In the genomic region with DNA sequence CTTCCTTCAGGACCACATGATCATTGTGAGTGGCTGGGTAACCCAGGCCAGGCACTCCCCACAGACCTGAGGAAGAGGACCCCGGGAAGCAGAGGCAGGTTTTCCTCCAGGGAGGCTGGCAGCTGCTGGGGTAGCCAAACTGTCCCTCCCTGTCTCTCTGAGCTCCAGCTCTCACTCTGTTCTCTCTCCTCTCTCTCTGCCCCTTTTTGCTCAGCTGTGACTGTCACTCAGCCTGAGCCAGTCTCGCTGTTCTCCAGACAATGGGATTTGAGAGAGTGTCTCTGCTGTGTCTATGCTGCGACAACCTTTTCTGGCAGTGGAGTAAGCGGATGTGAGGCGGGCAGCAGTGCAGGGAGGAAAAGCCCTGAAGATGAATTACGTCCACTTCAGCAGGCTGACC, we compare ENCODE assay signal across 33 cellular contexts.
DNase-seq lines count a peak whose midpoint lies in the region; ATAC-seq and FAIRE-seq lines count a peak whose summit lies in the region.
"Had no signal": no experiment of that assay in that cellular context is flagged by ENCODE, and none has a peak within 500 bp of the region (broad histone marks: within the 10 kb centered on the region; RNA-seq: fewer than 3 reads in every experiment).

No MANE protein-coding gene starts in this region.

- H3K4me3 ChIP-seq in trophoblast cell (ENCODE audit: low read depth, low read length) = no peak overlapping the region
- H3K4me3 ChIP-seq: A549, HAP-1, left ventricle myocardium inferior, SK-N-MC, skin epidermis, vagina had no signal

- no peak overlapping the region for H3K23ac ChIP-seq in trophoblast cell (ENCODE audit: low read length)

- H3K18ac ChIP-seq in trophoblast cell (ENCODE audit: low read length) = no peak overlapping the region

- no peaks in the 10 kb centered on the region for H3K27me3 ChIP-seq in trophoblast cell (ENCODE audit: insufficient read depth, low read length)
- H3K27me3 ChIP-seq: vagina had no signal

- H3K4me2 ChIP-seq in trophoblast cell (ENCODE audit: low read length) = no peak overlapping the region
- H3K4me2 ChIP-seq: A549 had no signal

- no peak overlapping the region for H3K27ac ChIP-seq in trophoblast cell (ENCODE audit: low read depth, low read length)
- H3K27ac ChIP-seq: A549, left ventricle myocardium inferior, SK-N-MC, skin epidermis, vagina had no signal

- H4K91ac ChIP-seq in trophoblast cell (ENCODE audit: low read depth, low read length) = no peak overlapping the region

- peak overlapping the region; percentile 31 for H3K9ac ChIP-seq in trophoblast cell (ENCODE audit: low read length)

- H3K4me1 ChIP-seq in trophoblast cell (ENCODE audit: control insufficient read depth in 1 of 2, insufficient read depth in 2 of 2, low read length in 2 of 2) = no peaks in the 10 kb centered on the region
- H3K4me1 ChIP-seq: A549, HAP-1 had no signal

- no peaks in the 10 kb centered on the region for H3K79me1 ChIP-seq in trophoblast cell (ENCODE audit: low read length)

- no peak overlapping the region for H2BK5ac ChIP-seq in trophoblast cell (ENCODE audit: low read depth, low read length, poor library complexity)

- no peak overlapping the region for H3K4ac ChIP-seq in trophoblast cell (ENCODE audit: low read depth, low read length)

- no peak overlapping the region for H3K14ac ChIP-seq in trophoblast cell (ENCODE audit: low read length)

- no peaks in the 10 kb centered on the region for H3K9me3 ChIP-seq in trophoblast cell (ENCODE audit: insufficient read depth, low read depth, low read length)
- H3K9me3 ChIP-seq: A549, HAP-1, left ventricle myocardium inferior, vagina had no signal

- H2AK5ac ChIP-seq in trophoblast cell (ENCODE audit: low read length) = no peak overlapping the region

- no peak overlapping the region for H4K8ac ChIP-seq in trophoblast cell (ENCODE audit: low read depth, low read length)

- no peak for DNase-seq in activated naive CD8-positive, alpha-beta T cell treated with anti-CD3 and anti-CD28 coated beads, Interleukin-2, amount 10 ng/mL, durations not matched to agents 7 days and 5 days
- DNase-seq in activated naive CD8-positive, alpha-beta T cell treated with anti-CD3 and anti-CD28 coated beads for 36 hours = no peak
- peak; percentile 32 for DNase-seq in medulla oblongata (ENCODE audit: extremely low spot score)
- no peak for DNase-seq in trophoblast cell
- DNase-seq in COLO829 (ENCODE audit: low spot score) = no peak
- DNase-seq in OCI-M1 (lab: John Stamatoyannopoulos, UW) = no peak
- DNase-seq in NOMO-1 treated with dmso at 0.1 percent for 144 hours (lab: John Stamatoyannopoulos, UW; ENCODE audit: unreplicated experiment) = no peak
- DNase-seq in frontal cortex (ENCODE audit: low spot score in 2 of 2) = no peak
- DNase-seq: activated CD4-positive, CD25-positive, alpha-beta regulatory T cell treated with anti-CD3 and anti-CD28 coated beads, Interleukin-2, amount 50 U/mL, for 72 hours; activated gamma-delta T cell; activated naive CD8-positive, alpha-beta T cell treated with anti-CD3 and anti-CD28 coated beads, Interleukin-2, amount 50 U/mL, for 24 hours; activated T-cell treated with anti-CD3 and anti-CD28 coated beads for 4 hours; AML-193; DMS153; left ventricle myocardium inferior; naive thymus-derived CD8-positive, alpha-beta T cell; NCI-H1092 treated with DMSO at 0.1 percent for 48 hours; NCI-H2029; NCI-H226 had no signal

- peaks cover 3% of the 10 kb centered on the region for H3K36me3 Mint-ChIP-seq in activated naive CD8-positive, alpha-beta T cell treated with anti-CD3 and anti-CD28 coated beads, Interleukin-2, amount 10 ng/mL, durations not matched to agents 7 days and 5 days
- H3K36me3 Mint-ChIP-seq in activated naive CD8-positive, alpha-beta T cell treated with anti-CD3 and anti-CD28 coated beads for 36 hours = no peaks in the 10 kb centered on the region
- H3K36me3 Mint-ChIP-seq: IgD-negative memory B cell; mesothelial cell of epicardium; naive thymus-derived CD8-positive, alpha-beta T cell had no signal

- ATAC-seq in activated naive CD8-positive, alpha-beta T cell treated with anti-CD3 and anti-CD28 coated beads, Interleukin-2, amount 10 ng/mL, durations not matched to agents 7 days and 5 days (ENCODE audit: low read depth) = no peak
- ATAC-seq: A549; activated naive CD8-positive, alpha-beta T cell treated with anti-CD3 and anti-CD28 coated beads, Interleukin-2, amount 50 U/mL, for 24 hours; naive thymus-derived CD8-positive, alpha-beta T cell had no signal

- H3K9me3 Mint-ChIP-seq in activated naive CD8-positive, alpha-beta T cell treated with anti-CD3 and anti-CD28 coated beads, Interleukin-2, amount 10 ng/mL, durations not matched to agents 7 days and 5 days = peaks cover 2% of the 10 kb centered on the region
- H3K9me3 Mint-ChIP-seq in activated naive CD8-positive, alpha-beta T cell treated with anti-CD3 and anti-CD28 coated beads for 36 hours = no peaks in the 10 kb centered on the region
- H3K9me3 Mint-ChIP-seq: activated naive CD8-positive, alpha-beta T cell treated with anti-CD3 and anti-CD28 coated beads, Interleukin-2, amount 50 U/mL, for 24 hours; central memory CD8-positive, alpha-beta T cell; dendritic cell treated with granulocyte-macrophage colony-stimulating factor and Interleukin-4, amounts not matched to agents 40 ng/mL and 50 ng/mL, for 4 days; IgD-negative memory B cell; mesothelial cell of epicardium; naive thymus-derived CD8-positive, alpha-beta T cell; stimulated activated naive CD8-positive, alpha-beta T cell treated with anti-CD3 and anti-CD28 coated beads, Interleukin-15, Interleukin-2, amounts not matched to agents 100 ng/mL and 50 ng/mL, for 24 hours; T-helper 1 cell treated with Interleukin-12 subunit alpha and Interleukin-12 subunit beta and Interleukin-4 antibody, amounts not matched to agents 30 μg/mL and 1 μg/mL, for 36 hours had no signal

- H2AFZ ChIP-seq in trophoblast cell (ENCODE audit: insufficient read depth, low read length, poor library complexity) = no peak overlapping the region

- no peak for FAIRE-seq in frontal cortex (lab: Jason Lieb, UNC)
- FAIRE-seq: A549, endometrium, islet of Langerhans had no signal

- no peak overlapping the region for H4K12ac ChIP-seq in trophoblast cell (ENCODE audit: low read depth, low read length)

- POLR2A ChIA-PET in activated naive CD8-positive, alpha-beta T cell treated with anti-CD3 and anti-CD28 coated beads, Interleukin-2, amount 10 ng/mL, durations not matched to agents 7 days and 5 days (lab: Charles Lee) = no interaction called here

- H2BK120ac ChIP-seq in trophoblast cell (ENCODE audit: insufficient read depth, low read length, poor library complexity) = no peak overlapping the region

- no peak overlapping the region for H3K4me3 Mint-ChIP-seq in activated naive CD8-positive, alpha-beta T cell treated with anti-CD3 and anti-CD28 coated beads, Interleukin-2, amount 10 ng/mL, durations not matched to agents 7 days and 5 days
- H3K4me3 Mint-ChIP-seq in activated naive CD8-positive, alpha-beta T cell treated with anti-CD3 and anti-CD28 coated beads for 36 hours = no peak overlapping the region
- H3K4me3 Mint-ChIP-seq: activated naive CD8-positive, alpha-beta T cell treated with anti-CD3 and anti-CD28 coated beads, Interleukin-2, amount 50 U/mL, for 24 hours; central memory CD8-positive, alpha-beta T cell; dendritic cell treated with granulocyte-macrophage colony-stimulating factor and Interleukin-4, amounts not matched to agents 40 ng/mL and 50 ng/mL, for 4 days; IgD-negative memory B cell; mesothelial cell of epicardium; naive thymus-derived CD8-positive, alpha-beta T cell; stimulated activated naive CD8-positive, alpha-beta T cell treated with anti-CD3 and anti-CD28 coated beads, Interleukin-15, Interleukin-2, amounts not matched to agents 100 ng/mL and 50 ng/mL, for 24 hours; T-helper 1 cell treated with Interleukin-12 subunit alpha and Interleukin-12 subunit beta and Interleukin-4 antibody, amounts not matched to agents 30 μg/mL and 1 μg/mL, for 36 hours had no signal

- H3K27me3 Mint-ChIP-seq in activated naive CD8-positive, alpha-beta T cell treated with anti-CD3 and anti-CD28 coated beads, Interleukin-2, amount 10 ng/mL, durations not matched to agents 7 days and 5 days = peaks cover 5% of the 10 kb centered on the region
- no peaks in the 10 kb centered on the region for H3K27me3 Mint-ChIP-seq in activated naive CD8-positive, alpha-beta T cell treated with anti-CD3 and anti-CD28 coated beads for 36 hours
- H3K27me3 Mint-ChIP-seq: activated naive CD8-positive, alpha-beta T cell treated with anti-CD3 and anti-CD28 coated beads, Interleukin-2, amount 50 U/mL, for 24 hours; dendritic cell treated with granulocyte-macrophage colony-stimulating factor and Interleukin-4, amounts not matched to agents 40 ng/mL and 50 ng/mL, for 4 days; stimulated activated naive CD8-positive, alpha-beta T cell treated with anti-CD3 and anti-CD28 coated beads, Interleukin-15, Interleukin-2, amounts not matched to agents 100 ng/mL and 50 ng/mL, for 24 hours had no signal

- peak overlapping the region; percentile 24 for H3K27ac Mint-ChIP-seq in activated naive CD8-positive, alpha-beta T cell treated with anti-CD3 and anti-CD28 coated beads, Interleukin-2, amount 10 ng/mL, durations not matched to agents 7 days and 5 days
- no peak overlapping the region for H3K27ac Mint-ChIP-seq in activated naive CD8-positive, alpha-beta T cell treated with anti-CD3 and anti-CD28 coated beads for 36 hours
- H3K27ac Mint-ChIP-seq: activated naive CD8-positive, alpha-beta T cell treated with anti-CD3 and anti-CD28 coated beads, Interleukin-2, amount 50 U/mL, for 24 hours; dendritic cell treated with granulocyte-macrophage colony-stimulating factor and Interleukin-4, amounts not matched to agents 40 ng/mL and 50 ng/mL, for 4 days; IgD-negative memory B cell; mesothelial cell of epicardium; progenitor cell of endocrine pancreas; stimulated activated naive CD8-positive, alpha-beta T cell treated with anti-CD3 and anti-CD28 coated beads, Interleukin-15, Interleukin-2, amounts not matched to agents 100 ng/mL and 50 ng/mL, for 24 hours; T-helper 1 cell treated with Interleukin-12 subunit alpha and Interleukin-12 subunit beta and Interleukin-4 antibody, amounts not matched to agents 30 μg/mL and 1 μg/mL, for 36 hours had no signal

- no CpG with 5 or more reads among the region's 6 CpGs for WGBS in trophoblast cell (ENCODE audit: extremely low coverage, insufficient coverage, insufficient read length)

- no peaks in the 10 kb centered on the region for H3K36me3 ChIP-seq in trophoblast cell (ENCODE audit: control insufficient read depth in 1 of 2, insufficient read depth in 2 of 2, low read length in 2 of 2)
- H3K36me3 ChIP-seq: HAP-1, left ventricle myocardium inferior, vagina had no signal

- peaks cover 47% of the 10 kb centered on the region for H3K4me1 Mint-ChIP-seq in activated naive CD8-positive, alpha-beta T cell treated with anti-CD3 and anti-CD28 coated beads, Interleukin-2, amount 10 ng/mL, durations not matched to agents 7 days and 5 days
- H3K4me1 Mint-ChIP-seq in activated naive CD8-positive, alpha-beta T cell treated with anti-CD3 and anti-CD28 coated beads for 36 hours = no peaks in the 10 kb centered on the region
- H3K4me1 Mint-ChIP-seq: IgD-negative memory B cell had no signal

- no peaks in the 10 kb centered on the region for H3K79me2 ChIP-seq in trophoblast cell (ENCODE audit: control insufficient read depth, insufficient read depth, low read length, poor library complexity)

- no peak overlapping the region for H2BK12ac ChIP-seq in trophoblast cell (ENCODE audit: low read length)
